In genomic region chr21:44024895-44025353, GRCh38 we compare ENCODE assay signal across 9 cellular contexts. TPM values are rescaled to one million over a fixed set of nuclear protein-coding genes. Genes with fewer than 3 reads are reported as not detected.
DNase-seq lines count a peak whose midpoint lies in the region; ATAC-seq and TF ChIP-seq lines count a peak whose summit lies in the region.
"Had no signal": no experiment of that assay in that cellular context is flagged by ENCODE, and none has a peak within 500 bp of the region (broad histone marks: within the 10 kb centered on the region; RNA-seq: fewer than 3 reads in every experiment).

No MANE protein-coding gene starts in this region.

- H3K9me3 Mint-ChIP-seq in activated CD4-positive, alpha-beta T cell treated with anti-CD3 and anti-CD28 coated beads for 36 hours (ENCODE audit: low read depth): no peaks in the 10 kb centered on the region

- POLR2A ChIA-PET in activated CD4-positive, alpha-beta T cell treated with anti-CD3 and anti-CD28 coated beads for 36 hours (lab: Charles Lee): no interaction called here

- no peaks in the 10 kb centered on the region for H3K27me3 Mint-ChIP-seq in activated CD4-positive, alpha-beta T cell treated with anti-CD3 and anti-CD28 coated beads for 36 hours

- peaks cover 15% of the 10 kb centered on the region for H3K36me3 Mint-ChIP-seq in activated CD4-positive, alpha-beta T cell treated with anti-CD3 and anti-CD28 coated beads for 36 hours (ENCODE audit: low read depth)

- peak overlapping the region; percentile 83 for H3K27ac Mint-ChIP-seq in activated CD4-positive, alpha-beta T cell treated with anti-CD3 and anti-CD28 coated beads for 36 hours

- no peaks in the 10 kb centered on the region for H3K27me3 ChIP-seq in stomach

- peak overlapping the region in 4 of 5 donors; percentile 1 to 59 (median 52) for H3K27ac ChIP-seq in stomach
- H3K27ac ChIP-seq: A549 had no signal

- no peaks in the 10 kb centered on the region for H3K9me3 ChIP-seq in stomach
- H3K9me3 ChIP-seq: A549 had no signal

- H3K4me1 ChIP-seq in stomach: peaks cover 10 to 70% (median 38%) of the 10 kb centered on the region in 4 donors

- TF ChIP-seq CTCF in astrocyte of the cerebellum (IDR thresholded peaks at IDR 0.05; ENCODE audit: low read depth, low read length, missing control alignments) (no peak), stomach (IDR thresholded peaks at IDR 0.05) (no peak)

- no peak overlapping the region for H3K4me3 Mint-ChIP-seq in activated CD4-positive, alpha-beta T cell treated with anti-CD3 and anti-CD28 coated beads for 36 hours

- DNase-seq in activated CD4-positive, alpha-beta T cell treated with anti-CD3 and anti-CD28 coated beads for 36 hours: peak; percentile 22
- DNase-seq in activated CD4-positive, alpha-beta T cell treated with anti-CD3 and anti-CD28 coated beads, Interleukin-2, amount 50 U/mL, for 4 hours: no peak
- DNase-seq in astrocyte of the cerebellum (ENCODE audit: low read depth) (peak; percentile 50), hypothalamus (lab: John Stamatoyannopoulos, UW) (peak in 27 of 51 donors; percentile 10 to 70 (median 34)), stomach (no peak), HuH-7 (ENCODE audit: low spot score) (no peak)
- no peak for DNase-seq in stimulated activated CD8-positive, alpha-beta memory T cell treated with anti-CD3 and anti-CD28 coated beads, Interleukin-4, amount 100 ng/mL, for 48 hours

- ATAC-seq in activated CD4-positive, alpha-beta T cell treated with anti-CD3 and anti-CD28 coated beads for 36 hours: no peak
- no peak for ATAC-seq in GM21423 (IDR thresholded peaks at IDR 0.05; ENCODE audit: unreplicated experiment)
- ATAC-seq: A549 had no signal

- no peak for TF ChIP-seq EP300 in stomach (IDR thresholded peaks at IDR 0.05)

- H3K4me3 ChIP-seq in astrocyte of the cerebellum (ENCODE audit: low read depth, low read length) (no peak overlapping the region), stomach (no peak overlapping the region)
- H3K4me3 ChIP-seq: A549 had no signal

- CTCF ChIA-PET in activated CD4-positive, alpha-beta T cell treated with anti-CD3 and anti-CD28 coated beads for 36 hours (lab: Charles Lee): interaction anchor here (1.3 to 2.5 kb wide), 2 partner anchors 10 to 12 kb away, joined by 4 to 12 read pairs; no protein-coding TSS in a partner anchor

- H3K36me3 ChIP-seq in stomach: no peaks in the 10 kb centered on the region

- in situ Hi-C loops in astrocyte of the cerebellum (cut with HindIII; ENCODE audit: low sequenced_read_pairs): no loop called here

- TF ChIP-seq POLR2A in stomach (IDR thresholded peaks at IDR 0.05): no peak

- 46 to 66% (median 62%) methylated on average over 8 of the region's 8 CpGs for WGBS in stomach, 5 donors

- peaks cover 86% of the 10 kb centered on the region for H3K4me1 Mint-ChIP-seq in activated CD4-positive, alpha-beta T cell treated with anti-CD3 and anti-CD28 coated beads for 36 hours

- intact Hi-C loops in activated CD4-positive, alpha-beta T cell treated with anti-CD3 and anti-CD28 coated beads for 36 hours (cut with DNase I, micrococcal nuclease): loop anchor here (1.0 kb wide), 2 partner anchors 11 to 13 kb away; partner anchors contain the start of gene TRAPPC10 (in 1 of the 2)
- intact Hi-C loops in stomach (cut with DNase I; ENCODE audit: low total_unique reads): no loop called here

RNA-seq across cellular contexts. Expression of gene TRAPPC10, which starts 12.8 kb away (rescaled TPM):
- 10 to 100 TPM; 40.2 to 58.7 TPM for total RNA-seq in activated CD4-positive, alpha-beta T cell treated with anti-CD3 and anti-CD28 coated beads for 36 hours
- total RNA-seq in stomach: 10 to 100 TPM; 14.6 to 88.1 (median 46.9) TPM
- 1 to 10 TPM; 3.7 to 7.3 (median 6.0) TPM for polyA plus RNA-seq in stomach

Comparison
In these comparisons a context has a peak if more than half of its experiments do, and no peak if none do; other contexts are left out.
1. DNase-seq: peak in activated CD4-positive, alpha-beta T cell treated with anti-CD3 and anti-CD28 coated beads for 36 hours (single experiment), astrocyte of the cerebellum (single experiment) and hypothalamus (27 of 51); none in activated CD4-positive, alpha-beta T cell treated with anti-CD3 and anti-CD28 coated beads, Interleukin-2, amount 50 U/mL, for 4 hours (0 of 2), stomach (single experiment), HuH-7 (single experiment) and stimulated activated CD8-positive, alpha-beta memory T cell treated with anti-CD3 and anti-CD28 coated beads, Interleukin-4, amount 100 ng/mL, for 48 hours (single experiment).